ENCODE assay signal across 8 cellular contexts in genomic region chr16:83113317-83113716, GRCh38.
DNase-seq lines count a peak whose midpoint lies in the region; ATAC-seq and TF ChIP-seq lines count a peak whose summit lies in the region.

No MANE protein-coding gene starts in this region.

- CTCF ChIA-PET in HEK293T (lab: Yijun Ruan, JAX): interaction anchor here (0.5 kb wide), 1 partner anchor 440 kb away, joined by 3 read pairs; no protein-coding TSS in a partner anchor

- ATAC-seq in left colon: no peak
- no peak for ATAC-seq in HG02798 (IDR thresholded peaks at IDR 0.05; ENCODE audit: poor library complexity, unreplicated experiment)
- no peak for ATAC-seq in GM21528 (IDR thresholded peaks at IDR 0.05; ENCODE audit: low FRiP score, unreplicated experiment)
- ATAC-seq in GM21381 (IDR thresholded peaks at IDR 0.05; ENCODE audit: unreplicated experiment): no peak

- TF ChIP-seq CTCF in AG09319 (IDR thresholded peaks at IDR 0.05; ENCODE audit: low read depth, low read length) (peak; percentile 60), astrocyte of the cerebellum (IDR thresholded peaks at IDR 0.05; ENCODE audit: low read depth, low read length, missing control alignments) (peak; percentile 63)

- POLR2A ChIA-PET in HEK293T (lab: Yijun Ruan, JAX): no interaction called here

- DNase-seq in AG09319 (ENCODE audit: extremely low read depth, low read depth) (no peak), HEK293T (ENCODE audit: extremely low spot score) (peak; percentile 27), astrocyte of the cerebellum (ENCODE audit: low read depth) (no peak), iris pigment epithelial cell (ENCODE audit: low read depth) (peak; percentile 43), left colon (no peak)

- in situ Hi-C loops in astrocyte of the cerebellum (cut with HindIII; ENCODE audit: low sequenced_read_pairs): no loop called here

- intact Hi-C loops in left colon (cut with DNase I, micrococcal nuclease): no loop called here

- no peak overlapping the region for H3K4me3 ChIP-seq in astrocyte of the cerebellum (ENCODE audit: low read depth, low read length)

TF ChIP-seq in HEK293T, 16 proteins besides CTCF, POLR2A, EP300 and RAD21:
- TF ChIP-seq ELF4 (IDR thresholded peaks at IDR 0.05): no peak
- no peak for TF ChIP-seq FOXK2 (IDR thresholded peaks at IDR 0.05)

Comparison
In these comparisons a context has a peak if more than half of its experiments do, and no peak if none do; other contexts are left out.
1. DNase-seq: peak in HEK293T (single experiment) and iris pigment epithelial cell (single experiment); none in AG09319 (single experiment), astrocyte of the cerebellum (single experiment) and left colon (0 of 2).